19 cellular contexts compared by ENCODE assay signal in genomic region chr11:16959528-16960100, GRCh38. TPM values are rescaled to one million over a fixed set of nuclear protein-coding genes. Genes with fewer than 3 reads are reported as not detected.
DNase-seq lines count a peak whose midpoint lies in the region; ATAC-seq and TF ChIP-seq lines count a peak whose summit lies in the region.
"Had no signal": no experiment of that assay in that cellular context is flagged by ENCODE, and none has a peak within 500 bp of the region (broad histone marks: within the 10 kb centered on the region; RNA-seq: fewer than 3 reads in every experiment).

No MANE protein-coding gene starts in this region.

- H3K4me1 Mint-ChIP-seq in GM23338: peaks cover 37% of the 10 kb centered on the region
- peaks cover 35% of the 10 kb centered on the region for H3K4me1 Mint-ChIP-seq in WTC11
- no peaks in the 10 kb centered on the region for H3K4me1 Mint-ChIP-seq in nephron

- H3F3A ChIP-seq in GM23338 (replicated peaks; ENCODE audit: low read depth): no peaks in the 10 kb centered on the region

- no peaks in the 10 kb centered on the region for H3K36me3 ChIP-seq in GM23338 (ENCODE audit: insufficient read depth)
- H3K36me3 ChIP-seq: BLaER1 treated with 17β-estradiol and CSF1 and Interleukin-3, amounts not matched to agents 10 nM and 100 nM; esophagus muscularis mucosa; heart left ventricle; prostate gland had no signal

- peaks cover 8% of the 10 kb centered on the region for H3K79me2 ChIP-seq in GM23338 (replicated peaks; ENCODE audit: insufficient read depth)

- no peaks in the 10 kb centered on the region for H3K9me2 ChIP-seq in GM23338 (ENCODE audit: insufficient read depth)

- H3K4me1 ChIP-seq in GM23338 (ENCODE audit: insufficient read depth): peaks cover 24% of the 10 kb centered on the region
- H3K4me1 ChIP-seq: BLaER1 treated with 17β-estradiol and CSF1 and Interleukin-3, amounts not matched to agents 10 nM and 100 nM; esophagus muscularis mucosa; heart left ventricle; prostate gland had no signal

- no peak overlapping the region for H3K4me3 ChIP-seq in GM23338
- H3K4me3 ChIP-seq: BLaER1 treated with 17β-estradiol and CSF1 and Interleukin-3, amounts not matched to agents 10 nM and 100 nM; coronary artery; esophagus muscularis mucosa; GM12878; heart left ventricle; prostate gland had no signal

- no peaks in the 10 kb centered on the region for H3K27me3 ChIP-seq in GM23338 (ENCODE audit: insufficient read depth)
- H3K27me3 ChIP-seq: BLaER1 treated with 17β-estradiol and CSF1 and Interleukin-3, amounts not matched to agents 10 nM and 100 nM; esophagus muscularis mucosa; heart left ventricle had no signal

- no peak overlapping the region; the same call in 2 of the 3 replicates for H3K4me3 Mint-ChIP-seq in GM23338
- H3K4me3 Mint-ChIP-seq in WTC11: no peak overlapping the region
- no peak overlapping the region for H3K4me3 Mint-ChIP-seq in nephron

- peak overlapping the region; percentile 40; the same call in 1 of the 2 replicates for H3K27ac Mint-ChIP-seq in GM23338
- peak overlapping the region; percentile 48 for H3K27ac Mint-ChIP-seq in WTC11
- peak overlapping the region; percentile 28 to 88 (median 45) for H3K27ac Mint-ChIP-seq in nephron

- no peak for TF ChIP-seq CTCF in GM23338 (conservative IDR thresholded peaks at IDR 0.05; ENCODE audit: low read depth in 2 of 2)
- no peak for TF ChIP-seq CTCF in WTC11 (IDR thresholded peaks at IDR 0.05)
- TF ChIP-seq CTCF in nephron (IDR thresholded peaks at IDR 0.05; ENCODE audit: unreplicated experiment in 3 of 3): no peak

- POLR2A ChIA-PET in WTC11 (lab: Charles Lee): no interaction called here

- no peak overlapping the region for H2AFZ ChIP-seq in GM23338

- 0 out of 2 replicates have a peak overlapping the region, but pooled peaks have one; percentile 60 for H3K4me2 ChIP-seq in GM23338
- H3K4me2 ChIP-seq: BLaER1 treated with 17β-estradiol and CSF1 and Interleukin-3, amounts not matched to agents 10 nM and 100 nM had no signal

- H4K20me1 ChIP-seq in GM23338 (replicated peaks; ENCODE audit: insufficient read depth): peaks cover 4% of the 10 kb centered on the region; the same call in 1 of the 2 replicates
- H4K20me1 ChIP-seq: BLaER1 treated with 17β-estradiol and CSF1 and Interleukin-3, amounts not matched to agents 10 nM and 100 nM had no signal

- CTCF ChIA-PET in WTC11 (lab: Charles Lee): interaction anchor here (1.2 kb wide), 1 partner anchor 13 kb away, joined by 3 read pairs; no protein-coding TSS in a partner anchor

- H3K27me3 Mint-ChIP-seq in GM23338 (ENCODE audit: insufficient read depth, low read depth, poor library complexity): peaks cover 2% of the 10 kb centered on the region
- no peaks in the 10 kb centered on the region for H3K27me3 Mint-ChIP-seq in WTC11 (ENCODE audit: low read depth)
- no peaks in the 10 kb centered on the region for H3K27me3 Mint-ChIP-seq in nephron (ENCODE audit: low read depth)

- H3K27ac ChIP-seq in GM23338 (ENCODE audit: low read depth): no peak overlapping the region
- H3K27ac ChIP-seq: BLaER1 treated with 17β-estradiol and CSF1 and Interleukin-3, amounts not matched to agents 10 nM and 100 nM; coronary artery; esophagus muscularis mucosa; heart left ventricle; prostate gland had no signal

- H3K9me3 Mint-ChIP-seq in GM23338: no peaks in the 10 kb centered on the region
- H3K9me3 Mint-ChIP-seq in WTC11: 0 out of 2 replicates have a peak, but pooled peaks cover 4% of the 10 kb centered on the region
- no peaks in the 10 kb centered on the region for H3K9me3 Mint-ChIP-seq in nephron

- DNase-seq in GM23338 (ENCODE audit: low spot score) (no peak), NCI-H146 (lab: John Stamatoyannopoulos, UW) (peak; percentile 85), WTC11 (ENCODE audit: low spot score) (no peak), putamen (ENCODE audit: low spot score) (no peak)
- no peak for DNase-seq in activated T-cell treated with anti-CD3 and anti-CD28 coated beads, Interleukin-2, amount 50 U/mL, for 1 hour
- DNase-seq in effector CD4-positive, alpha-beta T cell: no peak
- DNase-seq: amygdala; heart left ventricle; NCI-H1694; SIG-M5; stimulated activated CD4-positive, alpha-beta T cell treated with anti-CD3 and anti-CD28 coated beads, Interleukin-15, amount 100 ng/mL, for 24 hours; substantia nigra had no signal

- H3K36me3 Mint-ChIP-seq in GM23338 (ENCODE audit: low read depth) (no peaks in the 10 kb centered on the region), WTC11 (no peaks in the 10 kb centered on the region), nephron (ENCODE audit: low read depth) (no peaks in the 10 kb centered on the region)

- ATAC-seq in GM23338 (peak; percentile 27), WTC11 (no peak; the same call in 1 of the 2 replicates), GM21528 (IDR thresholded peaks at IDR 0.05; ENCODE audit: low FRiP score, unreplicated experiment) (no peak)
- ATAC-seq: heart left ventricle had no signal

TF ChIP-seq in GM23338, 12 proteins besides CTCF, POLR2A, EP300 and RAD21:
- TF ChIP-seq EZH2 (IDR thresholded peaks at IDR 0.05; ENCODE audit: low read depth, unreplicated experiment): no peak

TF ChIP-seq in WTC11, 78 proteins besides CTCF, POLR2A, EP300 and RAD21 (continues in another document):
- TF ChIP-seq CDX4 (CRISPR knock-in tag; IDR thresholded peaks at IDR 0.05; ENCODE audit: borderline replicate concordance) (no peak), RELA (CRISPR knock-in tag; IDR thresholded peaks at IDR 0.05; ENCODE audit: borderline replicate concordance) (no peak), ATF3 (CRISPR knock-in tag; conservative IDR thresholded peaks at IDR 0.05) (no peak), ZNF219 (CRISPR knock-in tag; IDR thresholded peaks at IDR 0.05; ENCODE audit: borderline replicate concordance) (no peak), HMGXB4 (CRISPR knock-in tag; IDR thresholded peaks at IDR 0.05) (no peak), ESRRA (CRISPR knock-in tag; IDR thresholded peaks at IDR 0.05; ENCODE audit: borderline replicate concordance) (no peak), NR2C2 (CRISPR knock-in tag; IDR thresholded peaks at IDR 0.05) (no peak), ZNF512 (CRISPR knock-in tag; IDR thresholded peaks at IDR 0.05; ENCODE audit: borderline replicate concordance) (no peak)

RNA-seq across cellular contexts. Expression of gene PLEKHA7, which starts 54.6 kb away (rescaled TPM):
- total RNA-seq in GM23338 (2014; rRNA removed; shearing (Covaris generic)): 12.9 and 15.8 TPM in 2 replicates
- 8.1 and 9.7 TPM in 2 replicates for polyA plus RNA-seq in GM23338 (2016; fragmentation: Nextera tagmentation; extraction: Ambion mirVana)
- 13.0 to 16.2 TPM (median 15.3 TPM) in 3 replicates for total RNA-seq in WTC11 (2021)
